15 cellular contexts compared by ENCODE assay signal in the genomic region with DNA sequence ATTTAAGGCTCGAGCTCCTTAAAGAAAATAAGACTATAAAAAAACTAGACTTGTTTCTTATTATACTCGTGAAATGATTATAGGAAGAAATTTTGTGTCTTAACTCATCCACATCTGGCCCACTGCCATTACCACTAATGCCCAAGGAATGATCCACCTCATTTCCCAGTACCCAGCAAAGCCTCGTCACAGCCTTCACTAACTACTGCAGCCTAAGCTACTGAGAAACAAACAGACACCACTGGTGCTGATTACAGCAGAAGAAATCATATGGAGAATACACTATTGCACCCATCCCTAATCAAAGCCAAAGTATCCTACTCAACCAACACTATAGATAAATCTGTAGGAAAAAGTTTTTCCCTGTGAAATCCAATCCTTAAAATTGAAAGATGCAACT.
A peak's percentile ranks its signal among the peaks of the same experiment; 100 is the strongest.
DNase-seq lines count a peak whose midpoint lies in the region; ATAC-seq and TF ChIP-seq lines count a peak whose summit lies in the region.
"Had no signal": no experiment of that assay in that cellular context is flagged by ENCODE, and none has a peak within 500 bp of the region (broad histone marks: within the 10 kb centered on the region; RNA-seq: fewer than 3 reads in every experiment).

No MANE protein-coding gene starts in this region.

- no peaks in the 10 kb centered on the region for H3K79me2 ChIP-seq in OCI-LY7 (ENCODE audit: insufficient read depth, low read depth, low read length)

- ATAC-seq in WTC11: no peak
- ATAC-seq in GM18517 (IDR thresholded peaks at IDR 0.05; ENCODE audit: unreplicated experiment): no peak
- ATAC-seq: activated CD4-positive, CD25-positive, alpha-beta regulatory T cell treated with anti-CD3 and anti-CD28 coated beads, Interleukin-2, amount 50 U/mL, for 24 hours; stimulated activated naive CD8-positive, alpha-beta T cell treated with anti-CD3 and anti-CD28 coated beads, Interleukin-15, Interleukin-2, amounts not matched to agents 100 U/mL and 50 U/mL, for 24 hours had no signal

- intact Hi-C loops in OCI-LY7 (cut with micrococcal nuclease; ENCODE audit: unreplicated experiment): no loop called here

- CTCF ChIA-PET in WTC11 (lab: Charles Lee) (interaction anchor here (1.5 kb wide), 1 partner anchor 10 kb away, joined by 5 read pairs; no protein-coding TSS in a partner anchor), OCI-LY7 (lab: Charles Lee; ENCODE audit: unreplicated experiment) (no interaction called here)

- no peak overlapping the region for H3K27ac ChIP-seq in OCI-LY7 (ENCODE audit: low read depth, low read length, poor library complexity, severe bottlenecking)

- no peaks in the 10 kb centered on the region for H3K36me3 Mint-ChIP-seq in WTC11
- H3K36me3 Mint-ChIP-seq: CD4-positive, alpha-beta memory T cell had no signal

- H3K27ac Mint-ChIP-seq in WTC11: no peak overlapping the region
- H3K27ac Mint-ChIP-seq: CD4-positive, alpha-beta memory T cell had no signal

- no peaks in the 10 kb centered on the region for H4K20me1 ChIP-seq in OCI-LY7 (ENCODE audit: insufficient read depth, low read length)

- peaks cover 9% of the 10 kb centered on the region for H3K4me1 Mint-ChIP-seq in WTC11
- H3K4me1 Mint-ChIP-seq: CD4-positive, alpha-beta memory T cell had no signal

- H3K36me3 ChIP-seq in OCI-LY7 (ENCODE audit: insufficient read depth, low read length): no peaks in the 10 kb centered on the region

- H3K9me3 ChIP-seq in OCI-LY7 (ENCODE audit: low read length): no peaks in the 10 kb centered on the region

- H3K4me3 ChIP-seq in choroid plexus epithelial cell (ENCODE audit: low read depth, low read length): no peak overlapping the region
- H3K4me3 ChIP-seq in OCI-LY7 (ENCODE audit: low read depth, low read length, poor library complexity, severe bottlenecking): no peak overlapping the region

- H3K27me3 Mint-ChIP-seq in WTC11 (ENCODE audit: low read depth): no peaks in the 10 kb centered on the region
- H3K27me3 Mint-ChIP-seq: CD4-positive, alpha-beta memory T cell had no signal

- TF ChIP-seq CTCF in choroid plexus epithelial cell (conservative IDR thresholded peaks at IDR 0.05; ENCODE audit: low read depth, low read length): no peak
- TF ChIP-seq CTCF in WTC11 (IDR thresholded peaks at IDR 0.05): no peak
- no peak for TF ChIP-seq CTCF in OCI-LY7 (conservative IDR thresholded peaks at IDR 0.05; ENCODE audit: low read length)

- no peaks in the 10 kb centered on the region for H3K9me2 ChIP-seq in OCI-LY7 (ENCODE audit: insufficient read depth, low read length)

- no TSS peak for BruUV-seq in OCI-LY7 (replicated peaks; lab: Mats Ljungman, UMichigan)

- H2AFZ ChIP-seq in OCI-LY7 (ENCODE audit: low read length): no peak overlapping the region

- peak; percentile 89 for DNase-seq in Daoy (ENCODE audit: low read depth)
- peak; percentile 21 for DNase-seq in NCI-H446 treated with DMSO at 0.1 percent for 48 hours (lab: John Stamatoyannopoulos, UW)
- peak; percentile 78 for DNase-seq in choroid plexus epithelial cell (ENCODE audit: low read depth)
- peak; percentile 84 for DNase-seq in non-pigmented ciliary epithelial cell (ENCODE audit: low read depth)
- no peak for DNase-seq in WTC11 (ENCODE audit: low spot score)
- no peak for DNase-seq in OCI-LY7 (ENCODE audit: low spot score)
- DNase-seq in HuH-7.5 (ENCODE audit: low spot score): no peak
- DNase-seq: anterior cingulate cortex; CD4-positive, alpha-beta memory T cell; midbrain; NCI-H1092; NCI-H69; stimulated activated naive CD8-positive, alpha-beta T cell treated with anti-CD3 and anti-CD28 coated beads, Interleukin-15, Interleukin-2, amounts not matched to agents 100 U/mL and 50 U/mL, for 24 hours had no signal

- no peak overlapping the region for H3K4me3 Mint-ChIP-seq in WTC11
- H3K4me3 Mint-ChIP-seq: CD4-positive, alpha-beta memory T cell had no signal

- POLR2A ChIA-PET in WTC11 (lab: Charles Lee) (no interaction called here), OCI-LY7 (lab: Charles Lee) (interaction anchor here (0.6 kb wide), 1 partner anchor 1055 kb away, joined by 5 read pairs; no protein-coding TSS in a partner anchor)

- H3K4me2 ChIP-seq in OCI-LY7 (ENCODE audit: low read length): no peak overlapping the region

- H3K9me3 Mint-ChIP-seq in WTC11: peaks cover 4% of the 10 kb centered on the region; the same call in 1 of the 2 replicates

- no peaks in the 10 kb centered on the region for H3K4me1 ChIP-seq in OCI-LY7 (ENCODE audit: insufficient read depth, low read length, poor library complexity, severe bottlenecking)

TF ChIP-seq in WTC11, 78 proteins besides CTCF, POLR2A, EP300 and RAD21 (continues in another document):
- TF ChIP-seq, protein P1, sequence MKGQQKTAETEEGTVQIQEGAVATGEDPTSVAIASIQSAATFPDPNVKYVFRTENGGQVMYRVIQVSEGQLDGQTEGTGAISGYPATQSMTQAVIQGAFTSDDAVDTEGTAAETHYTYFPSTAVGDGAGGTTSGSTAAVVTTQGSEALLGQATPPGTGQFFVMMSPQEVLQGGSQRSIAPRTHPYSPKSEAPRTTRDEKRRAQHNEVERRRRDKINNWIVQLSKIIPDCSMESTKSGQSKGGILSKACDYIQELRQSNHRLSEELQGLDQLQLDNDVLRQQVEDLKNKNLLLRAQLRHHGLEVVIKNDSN (CRISPR knock-in tag; IDR thresholded peaks at IDR 0.05): no peak
- TF ChIP-seq JAZF1 (CRISPR knock-in tag; IDR thresholded peaks at IDR 0.05): no peak
- TF ChIP-seq, protein P2, sequence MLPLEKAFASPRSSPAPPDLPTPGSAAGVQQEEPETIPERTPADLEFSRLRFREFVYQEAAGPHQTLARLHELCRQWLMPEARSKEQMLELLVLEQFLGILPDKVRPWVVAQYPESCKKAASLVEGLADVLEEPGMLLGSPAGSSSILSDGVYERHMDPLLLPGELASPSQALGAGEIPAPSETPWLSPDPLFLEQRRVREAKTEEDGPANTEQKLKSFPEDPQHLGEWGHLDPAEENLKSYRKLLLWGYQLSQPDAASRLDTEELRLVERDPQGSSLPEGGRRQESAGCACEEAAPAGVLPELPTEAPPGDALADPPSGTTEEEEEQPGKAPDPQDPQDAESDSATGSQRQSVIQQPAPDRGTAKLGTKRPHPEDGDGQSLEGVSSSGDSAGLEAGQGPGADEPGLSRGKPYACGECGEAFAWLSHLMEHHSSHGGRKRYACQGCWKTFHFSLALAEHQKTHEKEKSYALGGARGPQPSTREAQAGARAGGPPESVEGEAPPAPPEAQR (CRISPR knock-in tag; IDR thresholded peaks at IDR 0.05): no peak
- TF ChIP-seq, protein P3, sequence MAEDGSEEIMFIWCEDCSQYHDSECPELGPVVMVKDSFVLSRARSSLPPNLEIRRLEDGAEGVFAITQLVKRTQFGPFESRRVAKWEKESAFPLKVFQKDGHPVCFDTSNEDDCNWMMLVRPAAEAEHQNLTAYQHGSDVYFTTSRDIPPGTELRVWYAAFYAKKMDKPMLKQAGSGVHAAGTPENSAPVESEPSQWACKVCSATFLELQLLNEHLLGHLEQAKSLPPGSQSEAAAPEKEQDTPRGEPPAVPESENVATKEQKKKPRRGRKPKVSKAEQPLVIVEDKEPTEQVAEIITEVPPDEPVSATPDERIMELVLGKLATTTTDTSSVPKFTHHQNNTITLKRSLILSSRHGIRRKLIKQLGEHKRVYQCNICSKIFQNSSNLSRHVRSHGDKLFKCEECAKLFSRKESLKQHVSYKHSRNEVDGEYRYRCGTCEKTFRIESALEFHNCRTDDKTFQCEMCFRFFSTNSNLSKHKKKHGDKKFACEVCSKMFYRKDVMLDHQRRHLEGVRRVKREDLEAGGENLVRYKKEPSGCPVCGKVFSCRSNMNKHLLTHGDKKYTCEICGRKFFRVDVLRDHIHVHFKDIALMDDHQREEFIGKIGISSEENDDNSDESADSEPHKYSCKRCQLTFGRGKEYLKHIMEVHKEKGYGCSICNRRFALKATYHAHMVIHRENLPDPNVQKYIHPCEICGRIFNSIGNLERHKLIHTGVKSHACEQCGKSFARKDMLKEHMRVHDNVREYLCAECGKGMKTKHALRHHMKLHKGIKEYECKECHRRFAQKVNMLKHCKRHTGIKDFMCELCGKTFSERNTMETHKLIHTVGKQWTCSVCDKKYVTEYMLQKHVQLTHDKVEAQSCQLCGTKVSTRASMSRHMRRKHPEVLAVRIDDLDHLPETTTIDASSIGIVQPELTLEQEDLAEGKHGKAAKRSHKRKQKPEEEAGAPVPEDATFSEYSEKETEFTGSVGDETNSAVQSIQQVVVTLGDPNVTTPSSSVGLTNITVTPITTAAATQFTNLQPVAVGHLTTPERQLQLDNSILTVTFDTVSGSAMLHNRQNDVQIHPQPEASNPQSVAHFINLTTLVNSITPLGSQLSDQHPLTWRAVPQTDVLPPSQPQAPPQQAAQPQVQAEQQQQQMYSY (CRISPR knock-in tag; IDR thresholded peaks at IDR 0.05): no peak
- TF ChIP-seq, protein P4, sequence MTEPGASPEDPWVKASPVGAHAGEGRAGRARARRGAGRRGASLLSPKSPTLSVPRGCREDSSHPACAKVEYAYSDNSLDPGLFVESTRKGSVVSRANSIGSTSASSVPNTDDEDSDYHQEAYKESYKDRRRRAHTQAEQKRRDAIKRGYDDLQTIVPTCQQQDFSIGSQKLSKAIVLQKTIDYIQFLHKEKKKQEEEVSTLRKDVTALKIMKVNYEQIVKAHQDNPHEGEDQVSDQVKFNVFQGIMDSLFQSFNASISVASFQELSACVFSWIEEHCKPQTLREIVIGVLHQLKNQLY (CRISPR knock-in tag; IDR thresholded peaks at IDR 0.05): no peak
- TF ChIP-seq, protein P5, sequence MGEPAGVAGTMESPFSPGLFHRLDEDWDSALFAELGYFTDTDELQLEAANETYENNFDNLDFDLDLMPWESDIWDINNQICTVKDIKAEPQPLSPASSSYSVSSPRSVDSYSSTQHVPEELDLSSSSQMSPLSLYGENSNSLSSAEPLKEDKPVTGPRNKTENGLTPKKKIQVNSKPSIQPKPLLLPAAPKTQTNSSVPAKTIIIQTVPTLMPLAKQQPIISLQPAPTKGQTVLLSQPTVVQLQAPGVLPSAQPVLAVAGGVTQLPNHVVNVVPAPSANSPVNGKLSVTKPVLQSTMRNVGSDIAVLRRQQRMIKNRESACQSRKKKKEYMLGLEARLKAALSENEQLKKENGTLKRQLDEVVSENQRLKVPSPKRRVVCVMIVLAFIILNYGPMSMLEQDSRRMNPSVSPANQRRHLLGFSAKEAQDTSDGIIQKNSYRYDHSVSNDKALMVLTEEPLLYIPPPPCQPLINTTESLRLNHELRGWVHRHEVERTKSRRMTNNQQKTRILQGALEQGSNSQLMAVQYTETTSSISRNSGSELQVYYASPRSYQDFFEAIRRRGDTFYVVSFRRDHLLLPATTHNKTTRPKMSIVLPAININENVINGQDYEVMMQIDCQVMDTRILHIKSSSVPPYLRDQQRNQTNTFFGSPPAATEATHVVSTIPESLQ (CRISPR knock-in tag; IDR thresholded peaks at IDR 0.05): no peak
- TF ChIP-seq, protein P6, sequence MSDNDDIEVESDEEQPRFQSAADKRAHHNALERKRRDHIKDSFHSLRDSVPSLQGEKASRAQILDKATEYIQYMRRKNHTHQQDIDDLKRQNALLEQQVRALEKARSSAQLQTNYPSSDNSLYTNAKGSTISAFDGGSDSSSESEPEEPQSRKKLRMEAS (CRISPR knock-in tag; IDR thresholded peaks at IDR 0.05): no peak
- TF ChIP-seq ZNF416 (CRISPR knock-in tag; IDR thresholded peaks at IDR 0.05): no peak
- no peak for TF ChIP-seq GRHL2 (CRISPR knock-in tag; IDR thresholded peaks at IDR 0.05; ENCODE audit: insufficient replicate concordance, severe bottlenecking)
- no peak for TF ChIP-seq ZBTB21 (CRISPR knock-in tag; IDR thresholded peaks at IDR 0.05; ENCODE audit: borderline replicate concordance)

Comparison
In these comparisons a context has a peak if more than half of its experiments do, and no peak if none do; other contexts are left out.
1. DNase-seq: peak in Daoy (single experiment), NCI-H446 treated with DMSO at 0.1 percent for 48 hours (single experiment), choroid plexus epithelial cell (single experiment) and non-pigmented ciliary epithelial cell (single experiment); none in WTC11 (single experiment), OCI-LY7 (single experiment) and HuH-7.5 (single experiment).